In the genomic region with DNA sequence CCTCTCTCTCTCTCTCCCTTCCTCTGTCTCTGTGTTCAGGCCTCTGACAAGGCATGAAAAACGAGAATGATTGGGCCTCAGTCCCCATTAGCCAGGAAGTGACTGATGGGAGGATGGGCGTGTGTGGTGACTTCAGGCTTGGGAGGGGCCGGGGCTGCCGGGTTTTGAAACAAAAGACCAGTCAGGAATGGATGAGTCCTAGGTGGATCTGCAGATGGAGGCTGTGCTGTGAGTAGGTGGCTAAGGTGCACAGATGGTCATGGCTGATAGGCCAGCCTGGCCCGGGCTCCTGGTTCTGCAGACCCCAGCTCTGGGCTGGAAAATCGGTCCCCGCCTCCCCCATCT, we compare ENCODE assay signal across 15 cellular contexts.
A peak's percentile ranks its signal among the peaks of the same experiment; 100 is the strongest.
DNase-seq lines count a peak whose midpoint lies in the region; ATAC-seq, FAIRE-seq and TF ChIP-seq lines count a peak whose summit lies in the region.
"Had no signal": no experiment of that assay in that cellular context is flagged by ENCODE, and none has a peak within 500 bp of the region (broad histone marks: within the 10 kb centered on the region; RNA-seq: fewer than 3 reads in every experiment).

No MANE protein-coding gene starts in this region.

- no peaks in the 10 kb centered on the region for H3K79me2 ChIP-seq in K562 (ENCODE audit: control insufficient read depth, insufficient read depth, low read length)
- H3K79me2 ChIP-seq: parathyroid adenoma had no signal

- no peak for TF ChIP-seq EP300 in K562 (IDR thresholded peaks at IDR 0.05; ENCODE audit: low read length)
- TF ChIP-seq EP300 in esophagus muscularis mucosa (IDR thresholded peaks at IDR 0.05), result no peak

- H3K9me1 ChIP-seq in K562 (ENCODE audit: control insufficient read depth, insufficient read depth, low read length), result no peaks in the 10 kb centered on the region

- TF ChIP-seq POLR2A in K562 (conservative IDR thresholded peaks at IDR 0.05) (no peak), esophagus muscularis mucosa (IDR thresholded peaks at IDR 0.05; ENCODE audit: low read depth) (no peak)

- H4K20me1 ChIP-seq in K562 (replicated peaks; ENCODE audit: control insufficient read depth, insufficient read depth, low read length), result no peaks in the 10 kb centered on the region

- H2BK120ac ChIP-seq in neuronal stem cell (ENCODE audit: low read depth, low read length), result no peak overlapping the region

- no peak overlapping the region for H4K8ac ChIP-seq in neuronal stem cell (ENCODE audit: low read depth, low read length)

- peak overlapping the region; percentile 85 for H3K18ac ChIP-seq in neuronal stem cell (ENCODE audit: low read length)

- no peak overlapping the region for H4K91ac ChIP-seq in neuronal stem cell (ENCODE audit: low read depth, low read length, poor library complexity)

- H3K27me3 ChIP-seq in K562 (ENCODE audit: control insufficient read depth in 2 of 2, insufficient read depth in 2 of 2, low read length in 2 of 2), result peaks cover 0 to 15% of the 10 kb centered on the region in 2 experiments; a peak in 2 of 5 replicates
- H3K27me3 ChIP-seq in neuronal stem cell (ENCODE audit: control insufficient read depth in 3 of 3, insufficient read depth in 3 of 3, low read depth in 1 of 3, low read length in 3 of 3), result peaks cover 0 to 3% (median 0%) of the 10 kb centered on the region in 3 experiments
- H3K27me3 ChIP-seq in esophagus muscularis mucosa, result peaks cover 0 to 37% (median 3%) of the 10 kb centered on the region in 4 donors
- H3K27me3 ChIP-seq: body of pancreas had no signal

- FAIRE-seq in K562 (lab: Jason Lieb, UNC), result no peak
- FAIRE-seq: G401.6, H54 had no signal

- H3K4me2 ChIP-seq in K562 (ENCODE audit: insufficient read depth, low read length) (no peak overlapping the region), neuronal stem cell (ENCODE audit: insufficient read depth, low read length, poor library complexity, severe bottlenecking) (no peak overlapping the region)

- no peak overlapping the region for H2BK12ac ChIP-seq in neuronal stem cell (ENCODE audit: low read length)

- H3K9ac ChIP-seq in K562 (ENCODE audit: insufficient read depth in 1 of 2, low read depth in 2 of 2, low read length in 2 of 2), result no peak overlapping the region; a peak in 1 of 4 replicates
- H3K9ac ChIP-seq in neuronal stem cell (ENCODE audit: low read depth, low read length, poor library complexity), result no peak overlapping the region
- H3K9ac ChIP-seq: parathyroid adenoma had no signal

- H2AK5ac ChIP-seq in neuronal stem cell (ENCODE audit: low read depth, low read length), result no peak overlapping the region

- peak; percentile 5 for DNase-seq in DMS 273 (lab: John Stamatoyannopoulos, UW; ENCODE audit: unreplicated experiment)
- DNase-seq in DMS 273 treated with DMSO at 0.1 percent for 48 hours (lab: John Stamatoyannopoulos, UW), result no peak
- DNase-seq in NCI-H2227 (lab: John Stamatoyannopoulos, UW; ENCODE audit: unreplicated experiment), result peak; percentile 54
- DNase-seq in K562 (ENCODE audit: extremely low read depth in 1 of 4, low spot score in 3 of 4), result peak in 2 of 4 experiments; percentile 7 to 11
- peak; percentile 17 for DNase-seq in neuronal stem cell (ENCODE audit: low spot score)
- DNase-seq in esophagus muscularis mucosa (ENCODE audit: extremely low spot score), result no peak
- no peak for DNase-seq in foreskin fibroblast
- DNase-seq: activated T-cell treated with anti-CD3 and anti-CD28 coated beads, Interleukin-2, amount 50 U/mL, for 1 hour; body of pancreas had no signal

- no peak overlapping the region for H2BK15ac ChIP-seq in neuronal stem cell (ENCODE audit: low read length)

- H3K4me1 ChIP-seq in K562 (replicated peaks in 1 of 2; ENCODE audit: control insufficient read depth in 2 of 2, insufficient read depth in 2 of 2, low read length in 2 of 2) (peaks cover 0 to 6% of the 10 kb centered on the region in 2 experiments; a peak in 1 of 5 replicates), neuronal stem cell (ENCODE audit: control insufficient read depth in 2 of 2, insufficient read depth in 1 of 2, low read depth in 1 of 2, low read length in 2 of 2) (peaks cover 14 to 16% of the 10 kb centered on the region in 2 donors), esophagus muscularis mucosa (peaks cover 5 to 8% (median 6%) of the 10 kb centered on the region in 4 donors)
- H3K4me1 ChIP-seq: parathyroid adenoma had no signal

- no peak overlapping the region for H3K23ac ChIP-seq in neuronal stem cell (ENCODE audit: low read depth, low read length, poor library complexity)

- no TSS peak for BruUV-seq in K562 (replicated peaks; lab: Mats Ljungman, UMichigan)

- no peak overlapping the region for H2AFZ ChIP-seq in K562 (ENCODE audit: low read depth, low read length)
- peak overlapping the region; percentile 54 for H2AFZ ChIP-seq in neuronal stem cell (ENCODE audit: low read length)

- no peaks in the 10 kb centered on the region for H3K9me3 ChIP-seq in K562 (replicated peaks; ENCODE audit: control insufficient read depth, insufficient read depth, low read depth, low read length)
- peaks cover 3 to 7% of the 10 kb centered on the region in 2 donors for H3K9me3 ChIP-seq in neuronal stem cell (replicated peaks in 1 of 2; ENCODE audit: control insufficient read depth in 2 of 2, insufficient read depth in 1 of 2, low read depth in 1 of 2, low read length in 2 of 2)
- no peaks in the 10 kb centered on the region for H3K9me3 ChIP-seq in esophagus muscularis mucosa
- H3K9me3 ChIP-seq: body of pancreas, suprapubic skin had no signal

- TF ChIP-seq RAD21 in K562 (CRISPR knock-in tag; conservative IDR thresholded peaks at IDR 0.05 in 1 of 2, IDR thresholded peaks at IDR 0.05 in 1 of 2), result no peak

- CTCF ChIA-PET in K562 (lab: Yijun Ruan, JAX; ENCODE audit: low intra/inter-chr PET ratio), result no interaction called here

- POLR2A ChIA-PET in K562 (lab: Yijun Ruan, JAX), result no interaction called here

- in situ Hi-C loops in K562 (cut with MboI), result no loop called here

- WGBS in K562 (ENCODE audit: insufficient coverage, low coverage, missing lambda C conversion rate), result 2% methylated on average over 6 of the region's 7 CpGs
- WGBS in neuronal stem cell (ENCODE audit: extremely low coverage in 2 of 2, insufficient read length in 2 of 2, insufficient replicate concordance in 1 of 2), 2 donors, result no CpG with 5 or more reads among the region's 7 CpGs
- 46% methylated on average over 7 of the region's 7 CpGs for WGBS in esophagus muscularis mucosa

- no peaks in the 10 kb centered on the region for H3K36me3 ChIP-seq in K562 (ENCODE audit: control insufficient read depth, insufficient read depth, low read length)
- no peaks in the 10 kb centered on the region for H3K36me3 ChIP-seq in neuronal stem cell (replicated peaks in 1 of 2; ENCODE audit: control insufficient read depth in 2 of 2, insufficient read depth in 2 of 2, low read length in 2 of 2)
- H3K36me3 ChIP-seq in esophagus muscularis mucosa, result no peaks in the 10 kb centered on the region
- H3K36me3 ChIP-seq: suprapubic skin had no signal

- no peak overlapping the region for H3K27ac ChIP-seq in K562 (ENCODE audit: extremely low read depth, low read depth, low read length)
- H3K27ac ChIP-seq in neuronal stem cell (replicated peaks; ENCODE audit: low read length), result peak overlapping the region; percentile 34
- H3K27ac ChIP-seq in esophagus muscularis mucosa (replicated peaks in 1 of 4), result no peak overlapping the region
- H3K27ac ChIP-seq: 22Rv1, body of pancreas, parathyroid adenoma, suprapubic skin had no signal

- intact Hi-C loops in K562 (cut with micrococcal nuclease), result loop anchor here (10.0 kb wide), 1 partner anchor 1408 kb away; no protein-coding TSS in a partner anchor
- intact Hi-C loops in esophagus muscularis mucosa (cut with DNase I), result loop anchor here (5.0 kb wide), 1 partner anchor 420 kb away; no protein-coding TSS in a partner anchor

- H3K79me1 ChIP-seq in neuronal stem cell (ENCODE audit: low read depth, low read length), result no peaks in the 10 kb centered on the region

- no peak overlapping the region for H3K14ac ChIP-seq in neuronal stem cell (ENCODE audit: low read length)

- H3K4me3 ChIP-seq in K562 (no peak overlapping the region), neuronal stem cell (ENCODE audit: low read length in 2 of 2) (no peak overlapping the region), esophagus muscularis mucosa (no peak overlapping the region), foreskin fibroblast (ENCODE audit: low read depth in 1 of 2, low read length in 2 of 2) (no peak overlapping the region)
- H3K4me3 ChIP-seq: body of pancreas, suprapubic skin had no signal

- TF ChIP-seq CTCF in K562 (IDR thresholded peaks at IDR 0.05 in 2 of 3, conservative IDR thresholded peaks at IDR 0.05 in 1 of 3; ENCODE audit: insufficient read depth in 2 of 3, low read depth in 1 of 3, low read length in 3 of 3) (no peak), esophagus muscularis mucosa (IDR thresholded peaks at IDR 0.05) (no peak), foreskin fibroblast (IDR thresholded peaks at IDR 0.05; ENCODE audit: low read depth, low read length) (no peak)

- ATAC-seq in K562 (peak; percentile 49), HG02884 (IDR thresholded peaks at IDR 0.05; ENCODE audit: unreplicated experiment) (no peak)

- H2BK5ac ChIP-seq in neuronal stem cell (ENCODE audit: low read length), result no peak overlapping the region

- H3K4ac ChIP-seq in neuronal stem cell (ENCODE audit: low read length), result no peak overlapping the region

TF ChIP-seq in K562, 482 proteins besides CTCF, POLR2A, EP300 and RAD21:
- no peak for TF ChIP-seq CBFA2T3 (IDR thresholded peaks at IDR 0.05)

Comparison
In these comparisons a context has a peak if more than half of its experiments do, and no peak if none do; other contexts are left out.
1. DNase-seq: peak in DMS 273 (single experiment), NCI-H2227 (single experiment) and neuronal stem cell (single experiment); none in DMS 273 treated with DMSO at 0.1 percent for 48 hours (single experiment), esophagus muscularis mucosa (single experiment) and foreskin fibroblast (0 of 2).